In genomic region chr10:8051109-8051781, GRCh38 we compare ENCODE assay signal across 11 cellular contexts. TPM values are rescaled to one million over a fixed set of nuclear protein-coding genes. Genes with fewer than 3 reads are reported as not detected.
DNase-seq lines count a peak whose midpoint lies in the region; ATAC-seq and TF ChIP-seq lines count a peak whose summit lies in the region.
"Had no signal": no experiment of that assay in that cellular context is flagged by ENCODE, and none has a peak within 500 bp of the region (broad histone marks: within the 10 kb centered on the region; RNA-seq: fewer than 3 reads in every experiment).

No MANE protein-coding gene starts in this region.

- H3K4me3 Mint-ChIP-seq in Calu3 (ENCODE audit: low read depth, unreplicated experiment) = peak overlapping the region; percentile 86

- no peak overlapping the region; the same call in 1 of the 2 replicates for H3K27ac ChIP-seq in HUES64 (ENCODE audit: low read depth, low read length)
- H3K27ac ChIP-seq in epithelial cell of prostate = peak overlapping the region; percentile 49
- H3K27ac ChIP-seq in psoas muscle = no peak overlapping the region
- H3K27ac ChIP-seq: colonic mucosa, neutrophil had no signal

- ATAC-seq in psoas muscle (no peak), HG02610 (IDR thresholded peaks at IDR 0.05; ENCODE audit: unreplicated experiment) (no peak), HG02623 (IDR thresholded peaks at IDR 0.05; ENCODE audit: unreplicated experiment) (no peak), GM21619 (IDR thresholded peaks at IDR 0.05; ENCODE audit: unreplicated experiment) (no peak)

- no peaks in the 10 kb centered on the region for H3K9me3 Mint-ChIP-seq in Calu3 (ENCODE audit: low read depth, unreplicated experiment)

- TF ChIP-seq CTCF in Calu3 (IDR thresholded peaks at IDR 0.05; ENCODE audit: unreplicated experiment) (no peak), psoas muscle (IDR thresholded peaks at IDR 0.05) (no peak)

- H3K36me3 ChIP-seq in HUES64 (ENCODE audit: insufficient read depth, low read length) (no peaks in the 10 kb centered on the region), psoas muscle (ENCODE audit: insufficient read depth in 1 of 2, low read depth in 1 of 2) (no peaks in the 10 kb centered on the region)
- H3K36me3 ChIP-seq: colonic mucosa, neutrophil had no signal

- intact Hi-C loops in Calu3 (cut with micrococcal nuclease; ENCODE audit: unreplicated experiment) (loop anchor here (5.0 to 10.0 kb wide), 2 partner anchors 254 to 316 kb away; no protein-coding TSS in a partner anchor), psoas muscle (cut with DNase I) (no loop called here)

- H3K4me1 Mint-ChIP-seq in Calu3 (ENCODE audit: low read depth, unreplicated experiment) = peaks cover 14% of the 10 kb centered on the region

- H3K9ac ChIP-seq in HUES64 (ENCODE audit: low read depth, low read length) = no peak overlapping the region

- H3K27me3 ChIP-seq in HUES64 (ENCODE audit: insufficient read depth, low read length) = peaks cover 96% of the 10 kb centered on the region
- H3K27me3 ChIP-seq in psoas muscle (ENCODE audit: insufficient read depth in 3 of 3, low read length in 2 of 3) = peaks cover 0 to 99% (median 56%) of the 10 kb centered on the region in 3 donors

- H3K4me1 ChIP-seq in HUES64 (ENCODE audit: insufficient read depth, low read length) (peaks cover 39% of the 10 kb centered on the region), psoas muscle (peaks cover 37% of the 10 kb centered on the region)

- H3K36me3 Mint-ChIP-seq in Calu3 (ENCODE audit: insufficient read depth, unreplicated experiment) = peaks cover 46% of the 10 kb centered on the region

- DNase-seq in Calu3 (no peak), epithelial cell of prostate (ENCODE audit: low read depth, low spot score) (no peak), psoas muscle (no peak), 8988T (no peak)
- DNase-seq: colonic mucosa, NCI-H226 had no signal

- 1% methylated on average over 44 of the region's 48 CpGs for WGBS in HUES64
- WGBS in psoas muscle, 3 donors = 7% methylated on average over 39 to 46 of the region's 48 CpGs

- CTCF ChIA-PET in Calu3 (lab: Charles Lee) = interaction anchor here (0.6 kb wide), 1 partner anchor 1247 kb away, joined by 3 read pairs; no protein-coding TSS in a partner anchor

- H3K9me3 ChIP-seq in HUES64 (ENCODE audit: insufficient read depth, low read depth, low read length) = no peaks in the 10 kb centered on the region
- H3K9me3 ChIP-seq in psoas muscle = no peaks in the 10 kb centered on the region
- H3K9me3 ChIP-seq: colonic mucosa, neutrophil had no signal

- BruUV-seq in Calu3 (replicated peaks; lab: Mats Ljungman, UMichigan) = no TSS peak

- peaks cover 44% of the 10 kb centered on the region for H3K27me3 Mint-ChIP-seq in Calu3 (ENCODE audit: unreplicated experiment)

- H3K4me3 ChIP-seq in HUES64 (ENCODE audit: low read length) (peak overlapping the region; percentile 51), psoas muscle (peak overlapping the region; percentile 65)

- H3K27ac Mint-ChIP-seq in Calu3 (ENCODE audit: unreplicated experiment) = no peak overlapping the region

RNA-seq across cellular contexts. Expression of gene GATA3, which starts 3.2 kb away (rescaled TPM):
- total RNA-seq in Calu3 (2022) (5.0 and 8.2 TPM in 2 replicates), psoas muscle (1 to 10 TPM in 2 of 4 donors, under 1 TPM in 2; 0.64 to 1.8 (median 0.89) TPM)
- polyA plus RNA-seq in HUES64 (2013, experiment 1 of 2) = 1.3 TPM
- 1.6 TPM for polyA plus RNA-seq in HUES64 (2013, experiment 2 of 2)
- 1 to 10 TPM in 1 of 3 donors, under 1 TPM in 2; 0.64 to 1.2 (median 0.74) TPM for polyA plus RNA-seq in psoas muscle
